Comparison of ENCODE assay signal across 8 cellular contexts in genomic region chr20:297098-297924, GRCh38.
DNase-seq lines count a peak whose midpoint lies in the region; ATAC-seq and TF ChIP-seq lines count a peak whose summit lies in the region.

ZCCHC3 (plus strand) TSS chr20:297570; CDS start chr20:297587, 17 bp downstream.

- peak; percentile 94 for DNase-seq in AG10803 (ENCODE audit: low read depth)
- peak; percentile 86 for DNase-seq in NCI-H2227 treated with DMSO at 0.1 percent for 48 hours (lab: John Stamatoyannopoulos, UW)
- DNase-seq in activated CD4-positive, CD25-positive, alpha-beta regulatory T cell (lab: John Stamatoyannopoulos, UW), result peak; percentile 59 to 73 (median 68)
- DNase-seq in caudate nucleus (lab: John Stamatoyannopoulos, UW), result peak in 55 of 61 donors; percentile 21 to 88 (median 71)
- peak; percentile 97 for DNase-seq in iris pigment epithelial cell (ENCODE audit: low read depth)
- DNase-seq in stimulated activated CD4-positive, alpha-beta T cell treated with anti-CD3 and anti-CD28 coated beads, Interleukin-12 subunit alpha, Interleukin-12 subunit beta, amount 100 ng/mL, for 4 hours, result peak; percentile 81

- TF ChIP-seq CTCF in AG10803 (conservative IDR thresholded peaks at IDR 0.05; ENCODE audit: low read length), result no peak; the same call in 1 of the 2 replicates

- peak within 1 kb of the TSS; percentile 97 for H3K4me3 ChIP-seq in AG10803 (ENCODE audit: low read length)

- peak within 1 kb of the TSS; percentile 95 for H3K27ac ChIP-seq in caudate nucleus (ENCODE audit: low read depth, low read length)

- ATAC-seq in GM18909 (IDR thresholded peaks at IDR 0.05; ENCODE audit: poor library complexity, unreplicated experiment) (peak; percentile 82), HG03175 (IDR thresholded peaks at IDR 0.05; ENCODE audit: unreplicated experiment) (peak; percentile 72)

Comparison
In these comparisons a context has a peak if more than half of its experiments do, and no peak if none do; other contexts are left out.
1. Peak in every context shown above with its lines: DNase-seq, ATAC-seq, H3K4me3 ChIP-seq and H3K27ac ChIP-seq.